Comparison of ENCODE assay signal across 1 cellular context in genomic region chr2:177212895-177213856, GRCh38.
TF ChIP-seq lines count a peak whose summit lies in the region.

No MANE protein-coding gene starts in this region.

TF ChIP-seq in GM12878, 131 proteins besides CTCF, POLR2A, EP300 and RAD21 (continued from another document):
- TF ChIP-seq, protein P1, sequence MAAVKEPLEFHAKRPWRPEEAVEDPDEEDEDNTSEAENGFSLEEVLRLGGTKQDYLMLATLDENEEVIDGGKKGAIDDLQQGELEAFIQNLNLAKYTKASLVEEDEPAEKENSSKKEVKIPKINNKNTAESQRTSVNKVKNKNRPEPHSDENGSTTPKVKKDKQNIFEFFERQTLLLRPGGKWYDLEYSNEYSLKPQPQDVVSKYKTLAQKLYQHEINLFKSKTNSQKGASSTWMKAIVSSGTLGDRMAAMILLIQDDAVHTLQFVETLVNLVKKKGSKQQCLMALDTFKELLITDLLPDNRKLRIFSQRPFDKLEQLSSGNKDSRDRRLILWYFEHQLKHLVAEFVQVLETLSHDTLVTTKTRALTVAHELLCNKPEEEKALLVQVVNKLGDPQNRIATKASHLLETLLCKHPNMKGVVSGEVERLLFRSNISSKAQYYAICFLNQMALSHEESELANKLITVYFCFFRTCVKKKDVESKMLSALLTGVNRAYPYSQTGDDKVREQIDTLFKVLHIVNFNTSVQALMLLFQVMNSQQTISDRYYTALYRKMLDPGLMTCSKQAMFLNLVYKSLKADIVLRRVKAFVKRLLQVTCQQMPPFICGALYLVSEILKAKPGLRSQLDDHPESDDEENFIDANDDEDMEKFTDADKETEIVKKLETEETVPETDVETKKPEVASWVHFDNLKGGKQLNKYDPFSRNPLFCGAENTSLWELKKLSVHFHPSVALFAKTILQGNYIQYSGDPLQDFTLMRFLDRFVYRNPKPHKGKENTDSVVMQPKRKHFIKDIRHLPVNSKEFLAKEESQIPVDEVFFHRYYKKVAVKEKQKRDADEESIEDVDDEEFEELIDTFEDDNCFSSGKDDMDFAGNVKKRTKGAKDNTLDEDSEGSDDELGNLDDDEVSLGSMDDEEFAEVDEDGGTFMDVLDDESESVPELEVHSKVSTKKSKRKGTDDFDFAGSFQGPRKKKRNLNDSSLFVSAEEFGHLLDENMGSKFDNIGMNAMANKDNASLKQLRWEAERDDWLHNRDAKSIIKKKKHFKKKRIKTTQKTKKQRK (IDR thresholded peaks at IDR 0.05; ENCODE audit: low read depth, low read length) = no peak
- peak; percentile 25 for TF ChIP-seq POLR2AphosphoS2 (IDR thresholded peaks at IDR 0.05; ENCODE audit: low read depth, low read length)
- TF ChIP-seq RUNX3 (IDR thresholded peaks at IDR 0.05; ENCODE audit: low read length) = peak; percentile 51; the same call in 1 of the 2 replicates
- TF ChIP-seq BACH1 (IDR thresholded peaks at IDR 0.05; ENCODE audit: borderline replicate concordance) = peak; percentile 89
- TF ChIP-seq ZNF217 (IDR thresholded peaks at IDR 0.05) = no peak
- TF ChIP-seq NKRF (conservative IDR thresholded peaks at IDR 0.05) = peak; percentile 74; the same call in 1 of the 2 replicates
- 0 out of 2 replicates have a peak, but pooled peaks have one; percentile 24 for TF ChIP-seq GABPA (IDR thresholded peaks at IDR 0.05; ENCODE audit: low read depth)
- peak; percentile 78 for TF ChIP-seq LARP7 (IDR thresholded peaks at IDR 0.05)
- TF ChIP-seq CHD1 (IDR thresholded peaks at IDR 0.05; ENCODE audit: low read depth, low read length) = peak; percentile 82; the same call in 1 of the 2 replicates
- peak; percentile 74 for TF ChIP-seq IKZF1 (conservative IDR thresholded peaks at IDR 0.05)
- TF ChIP-seq STAT3 (IDR thresholded peaks at IDR 0.05; ENCODE audit: low read depth, low read length) = no peak
- 0 out of 2 replicates have a peak, but pooled peaks have one; percentile 21 for TF ChIP-seq HCFC1 (IDR thresholded peaks at IDR 0.05; ENCODE audit: low read length)
- no peak for TF ChIP-seq ZNF274 (IDR thresholded peaks at IDR 0.05; ENCODE audit: insufficient read depth, insufficient read length)
- TF ChIP-seq SMAD5 (IDR thresholded peaks at IDR 0.05; ENCODE audit: low read depth) = peak; percentile 59; the same call in 1 of the 2 replicates
- TF ChIP-seq JUNB (IDR thresholded peaks at IDR 0.05) = no peak
- no peak for TF ChIP-seq SMAD1 (IDR thresholded peaks at IDR 0.05; ENCODE audit: low read depth, partially characterized antibody)
- peak; percentile 85 for TF ChIP-seq CHD2 (IDR thresholded peaks at IDR 0.05; ENCODE audit: borderline replicate concordance, low read depth, low read length)
- TF ChIP-seq SMARCA5 (IDR thresholded peaks at IDR 0.05) = peak; percentile 85; the same call in 1 of the 2 replicates
- TF ChIP-seq POLR2AphosphoS5 (IDR thresholded peaks at IDR 0.05; ENCODE audit: low read length) = peak; percentile 75
- TF ChIP-seq GATAD2B (conservative IDR thresholded peaks at IDR 0.05; ENCODE audit: low read depth) = 0 out of 2 replicates have a peak, but pooled peaks have one; percentile 58
- TF ChIP-seq, protein P2, sequence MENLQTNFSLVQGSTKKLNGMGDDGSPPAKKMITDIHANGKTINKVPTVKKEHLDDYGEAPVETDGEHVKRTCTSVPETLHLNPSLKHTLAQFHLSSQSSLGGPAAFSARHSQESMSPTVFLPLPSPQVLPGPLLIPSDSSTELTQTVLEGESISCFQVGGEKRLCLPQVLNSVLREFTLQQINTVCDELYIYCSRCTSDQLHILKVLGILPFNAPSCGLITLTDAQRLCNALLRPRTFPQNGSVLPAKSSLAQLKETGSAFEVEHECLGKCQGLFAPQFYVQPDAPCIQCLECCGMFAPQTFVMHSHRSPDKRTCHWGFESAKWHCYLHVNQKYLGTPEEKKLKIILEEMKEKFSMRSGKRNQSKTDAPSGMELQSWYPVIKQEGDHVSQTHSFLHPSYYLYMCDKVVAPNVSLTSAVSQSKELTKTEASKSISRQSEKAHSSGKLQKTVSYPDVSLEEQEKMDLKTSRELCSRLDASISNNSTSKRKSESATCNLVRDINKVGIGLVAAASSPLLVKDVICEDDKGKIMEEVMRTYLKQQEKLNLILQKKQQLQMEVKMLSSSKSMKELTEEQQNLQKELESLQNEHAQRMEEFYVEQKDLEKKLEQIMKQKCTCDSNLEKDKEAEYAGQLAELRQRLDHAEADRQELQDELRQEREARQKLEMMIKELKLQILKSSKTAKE (IDR thresholded peaks at IDR 0.05; ENCODE audit: low read depth, poor library complexity, severe bottlenecking) = peak; percentile 22
- TF ChIP-seq ZBTB4 (CRISPR knock-in tag; IDR thresholded peaks at IDR 0.05) = no peak
- TF ChIP-seq MEF2B (IDR thresholded peaks at IDR 0.05; ENCODE audit: partially characterized antibody, poor library complexity, severe bottlenecking) = no peak
- TF ChIP-seq NRF1 (conservative IDR thresholded peaks at IDR 0.05; ENCODE audit: low read depth, low read length) = no peak
